17 cellular contexts compared by ENCODE assay signal in genomic region chr3:136332776-136333175, GRCh38.
DNase-seq lines count a peak whose midpoint lies in the region; ATAC-seq and TF ChIP-seq lines count a peak whose summit lies in the region.
"Had no signal": no experiment of that assay in that cellular context is flagged by ENCODE, and none has a peak within 500 bp of the region (broad histone marks: within the 10 kb centered on the region; RNA-seq: fewer than 3 reads in every experiment).

No MANE protein-coding gene starts in this region.

- H3K4me1 Mint-ChIP-seq in activated naive CD8-positive, alpha-beta T cell treated with anti-CD3 and anti-CD28 coated beads, Interleukin-2, amount 50 U/mL, for 24 hours: peaks cover 20% of the 10 kb centered on the region
- peaks cover 5% of the 10 kb centered on the region for H3K4me1 Mint-ChIP-seq in activated naive CD8-positive, alpha-beta T cell treated with anti-CD3 and anti-CD28 coated beads for 36 hours
- H3K4me1 Mint-ChIP-seq: activated naive CD4-positive, alpha-beta T cell treated with anti-CD3 and anti-CD28 coated beads, Interleukin-2, amount 10 ng/mL, durations not matched to agents 7 days and 5 days; mesothelial cell of epicardium had no signal

- no peaks in the 10 kb centered on the region for H3K27me3 Mint-ChIP-seq in activated naive CD8-positive, alpha-beta T cell treated with anti-CD3 and anti-CD28 coated beads, Interleukin-2, amount 50 U/mL, for 24 hours
- H3K27me3 Mint-ChIP-seq in activated naive CD8-positive, alpha-beta T cell treated with anti-CD3 and anti-CD28 coated beads for 36 hours: no peaks in the 10 kb centered on the region
- H3K27me3 Mint-ChIP-seq: activated naive CD4-positive, alpha-beta T cell treated with anti-CD3 and anti-CD28 coated beads, Interleukin-2, amount 10 ng/mL, durations not matched to agents 7 days and 5 days had no signal

- peaks cover 62% of the 10 kb centered on the region for H3K36me3 Mint-ChIP-seq in activated naive CD8-positive, alpha-beta T cell treated with anti-CD3 and anti-CD28 coated beads, Interleukin-2, amount 50 U/mL, for 24 hours (ENCODE audit: low read depth)
- peaks cover 40% of the 10 kb centered on the region for H3K36me3 Mint-ChIP-seq in activated naive CD8-positive, alpha-beta T cell treated with anti-CD3 and anti-CD28 coated beads for 36 hours

- H3K4me3 Mint-ChIP-seq in activated naive CD8-positive, alpha-beta T cell treated with anti-CD3 and anti-CD28 coated beads, Interleukin-2, amount 50 U/mL, for 24 hours: no peak overlapping the region
- H3K4me3 Mint-ChIP-seq in activated naive CD8-positive, alpha-beta T cell treated with anti-CD3 and anti-CD28 coated beads for 36 hours: no peak overlapping the region
- H3K4me3 Mint-ChIP-seq: activated naive CD4-positive, alpha-beta T cell treated with anti-CD3 and anti-CD28 coated beads, Interleukin-2, amount 10 ng/mL, durations not matched to agents 7 days and 5 days; mesothelial cell of epicardium had no signal

- H3K9me3 ChIP-seq in adrenal gland (replicated peaks in 1 of 3): no peaks in the 10 kb centered on the region
- H3K9me3 ChIP-seq: esophagus squamous epithelium had no signal

- no peak for TF ChIP-seq POLR2A in adrenal gland (IDR thresholded peaks at IDR 0.05)

- H3K27ac ChIP-seq in adrenal gland: peak overlapping the region in 2 of 5 donors; percentile 17 to 48
- H3K27ac ChIP-seq: esophagus squamous epithelium, parathyroid adenoma had no signal

- no peak for DNase-seq in activated naive CD8-positive, alpha-beta T cell treated with anti-CD3 and anti-CD28 coated beads, Interleukin-2, amount 50 U/mL, for 24 hours
- DNase-seq in activated naive CD8-positive, alpha-beta T cell treated with anti-CD3 and anti-CD28 coated beads for 36 hours: no peak
- DNase-seq in adrenal gland: peak; percentile 33 to 72 (median 64)
- peak; percentile 65 for DNase-seq in hepatic stellate cell (ENCODE audit: low spot score)
- DNase-seq in T1000 (lab: John Stamatoyannopoulos, UW): no peak
- DNase-seq in NOMO-1 treated with dmso at 0.1 percent for 144 hours (lab: John Stamatoyannopoulos, UW; ENCODE audit: unreplicated experiment): no peak
- DNase-seq: activated naive CD4-positive, alpha-beta T cell treated with anti-CD3 and anti-CD28 coated beads, Interleukin-2, amount 10 ng/mL, durations not matched to agents 7 days and 5 days; cortex of kidney; esophagus squamous epithelium; NCI-H2029 treated with DMSO at 0.1 percent for 48 hours; NCI-H748 treated with DMSO at 0.1 percent for 48 hours; Right ventricle myocardium superior had no signal

- peaks cover 0 to 15% of the 10 kb centered on the region in 2 donors for H3K36me3 ChIP-seq in adrenal gland (replicated peaks in 1 of 2)

- TF ChIP-seq CTCF in adrenal gland (IDR thresholded peaks at IDR 0.05): no peak

- H3K4me3 ChIP-seq in adrenal gland: no peak overlapping the region
- H3K4me3 ChIP-seq: esophagus squamous epithelium, GM12878 had no signal

- no peak for ATAC-seq in activated naive CD8-positive, alpha-beta T cell treated with anti-CD3 and anti-CD28 coated beads, Interleukin-2, amount 50 U/mL, for 24 hours
- ATAC-seq in HG02885 (IDR thresholded peaks at IDR 0.05; ENCODE audit: poor library complexity, unreplicated experiment) (no peak), HG02588 (IDR thresholded peaks at IDR 0.05; ENCODE audit: unreplicated experiment) (no peak)

- intact Hi-C loops in adrenal gland (cut with DNase I): no loop called here

- peak overlapping the region; percentile 31 for H3K27ac Mint-ChIP-seq in activated naive CD8-positive, alpha-beta T cell treated with anti-CD3 and anti-CD28 coated beads, Interleukin-2, amount 50 U/mL, for 24 hours
- H3K27ac Mint-ChIP-seq in activated naive CD8-positive, alpha-beta T cell treated with anti-CD3 and anti-CD28 coated beads for 36 hours: no peak overlapping the region
- H3K27ac Mint-ChIP-seq: activated naive CD4-positive, alpha-beta T cell treated with anti-CD3 and anti-CD28 coated beads, Interleukin-2, amount 10 ng/mL, durations not matched to agents 7 days and 5 days; mesothelial cell of epicardium had no signal

- H3K9me3 Mint-ChIP-seq in activated naive CD8-positive, alpha-beta T cell treated with anti-CD3 and anti-CD28 coated beads, Interleukin-2, amount 50 U/mL, for 24 hours: no peaks in the 10 kb centered on the region
- no peaks in the 10 kb centered on the region for H3K9me3 Mint-ChIP-seq in activated naive CD8-positive, alpha-beta T cell treated with anti-CD3 and anti-CD28 coated beads for 36 hours
- H3K9me3 Mint-ChIP-seq: activated naive CD4-positive, alpha-beta T cell treated with anti-CD3 and anti-CD28 coated beads, Interleukin-2, amount 10 ng/mL, durations not matched to agents 7 days and 5 days; mesothelial cell of epicardium had no signal

- H3K4me1 ChIP-seq in adrenal gland (replicated peaks in 1 of 2): peaks cover 6 to 7% of the 10 kb centered on the region in 2 donors
- H3K4me1 ChIP-seq: esophagus squamous epithelium, parathyroid adenoma had no signal

- H3K27me3 ChIP-seq in adrenal gland: no peaks in the 10 kb centered on the region
- H3K27me3 ChIP-seq: esophagus squamous epithelium had no signal

Comparison
In these comparisons a context has a peak if more than half of its experiments do, and no peak if none do; other contexts are left out.
1. DNase-seq: peak in adrenal gland (7 of 7) and hepatic stellate cell (single experiment); none in activated naive CD8-positive, alpha-beta T cell treated with anti-CD3 and anti-CD28 coated beads, Interleukin-2, amount 50 U/mL, for 24 hours (single experiment), activated naive CD8-positive, alpha-beta T cell treated with anti-CD3 and anti-CD28 coated beads for 36 hours (single experiment), T1000 (single experiment) and NOMO-1 treated with dmso at 0.1 percent for 144 hours (single experiment).